8 cellular contexts compared by ENCODE assay signal in genomic region chr12:117236456-117237001, GRCh38. TPM values are rescaled to one million over a fixed set of nuclear protein-coding genes. Genes with fewer than 3 reads are reported as not detected.
DNase-seq lines count a peak whose midpoint lies in the region; ATAC-seq and TF ChIP-seq lines count a peak whose summit lies in the region.

No MANE protein-coding gene starts in this region.

- H3K9me3 ChIP-seq in colonic mucosa = no peaks in the 10 kb centered on the region
- H3K9me3 ChIP-seq in right lobe of liver = no peaks in the 10 kb centered on the region

- no peak overlapping the region for H3K9ac ChIP-seq in colonic mucosa (ENCODE audit: low read depth in 2 of 2, low read length in 2 of 2)

- H3K4me1 Mint-ChIP-seq in activated CD4-positive, alpha-beta T cell treated with anti-CD3 and anti-CD28 coated beads for 36 hours = no peaks in the 10 kb centered on the region

- H3K27ac ChIP-seq in colonic mucosa (no peak overlapping the region), right lobe of liver (no peak overlapping the region)

- DNase-seq in AG04449 (ENCODE audit: low read depth, low spot score) (no peak), NCI-H226 (peak; percentile 9), colonic mucosa (peak; percentile 85), right lobe of liver (peak; percentile 82 to 84 (median 83))
- peak; percentile 93 for DNase-seq in activated CD4-positive, alpha-beta T cell treated with anti-CD3 and anti-CD28 coated beads for 36 hours
- DNase-seq in stimulated activated CD4-positive, alpha-beta T cell treated with anti-CD3 and anti-CD28 coated beads, TNF-alpha, amount 100 ng/mL, for 1 hour (ENCODE audit: low read depth in 3 of 3, low spot score in 1 of 3) = peak; percentile 7 to 64 (median 31)

- 5% methylated on average over 11 of the region's 13 CpGs for WGBS in right lobe of liver (ENCODE audit: insufficient coverage, low coverage, low lambda C conversion rate, missing lambda C conversion rate)

- no peaks in the 10 kb centered on the region for H3K27me3 ChIP-seq in colonic mucosa
- no peaks in the 10 kb centered on the region for H3K27me3 ChIP-seq in right lobe of liver

- intact Hi-C loops in activated CD4-positive, alpha-beta T cell treated with anti-CD3 and anti-CD28 coated beads for 36 hours (cut with DNase I, micrococcal nuclease) = loop anchor here (1.0 to 5.0 kb wide), 5 partner anchors 121 to 616 kb away; no protein-coding TSS in a partner anchor
- intact Hi-C loops in colonic mucosa (cut with DNase I) (loop anchor here (5.0 to 10.0 kb wide), 3 partner anchors 128 to 601 kb away; partner anchors contain the start of gene NOS1), right lobe of liver (cut with DNase I) (loop anchor here (5.0 to 10.0 kb wide), 2 partner anchors 606 to 608 kb away; no protein-coding TSS in a partner anchor)

- TF ChIP-seq POLR2A in right lobe of liver (IDR thresholded peaks at IDR 0.05) = no peak

- ATAC-seq in GM19395 (IDR thresholded peaks at IDR 0.05; ENCODE audit: unreplicated experiment) = peak; percentile 67
- ATAC-seq in activated CD4-positive, alpha-beta T cell treated with anti-CD3 and anti-CD28 coated beads for 36 hours = peak; percentile 66
- peak; percentile 66 to 80 (median 70) for ATAC-seq in right lobe of liver
- no peak for ATAC-seq in HG03045 (IDR thresholded peaks at IDR 0.05; ENCODE audit: unreplicated experiment)

- no peak overlapping the region for H3K4me3 ChIP-seq in AG04449 (ENCODE audit: low read depth, low read length)
- H3K4me3 ChIP-seq in colonic mucosa = no peak overlapping the region
- no peak overlapping the region for H3K4me3 ChIP-seq in right lobe of liver

- POLR2A ChIA-PET in AG04449 (lab: Yijun Ruan, JAX) = no interaction called here
- POLR2A ChIA-PET in activated CD4-positive, alpha-beta T cell treated with anti-CD3 and anti-CD28 coated beads for 36 hours (lab: Charles Lee) = no interaction called here

- H3K9me3 Mint-ChIP-seq in activated CD4-positive, alpha-beta T cell treated with anti-CD3 and anti-CD28 coated beads for 36 hours (ENCODE audit: low read depth) = no peaks in the 10 kb centered on the region

- no peaks in the 10 kb centered on the region for H3K36me3 Mint-ChIP-seq in activated CD4-positive, alpha-beta T cell treated with anti-CD3 and anti-CD28 coated beads for 36 hours (ENCODE audit: low read depth)

- peaks cover 14% of the 10 kb centered on the region for H3K27me3 Mint-ChIP-seq in activated CD4-positive, alpha-beta T cell treated with anti-CD3 and anti-CD28 coated beads for 36 hours

- H3K4me1 ChIP-seq in colonic mucosa (no peaks in the 10 kb centered on the region), right lobe of liver (no peaks in the 10 kb centered on the region)

- H3K36me3 ChIP-seq in colonic mucosa (no peaks in the 10 kb centered on the region), right lobe of liver (no peaks in the 10 kb centered on the region)

- TF ChIP-seq CTCF in AG04449 (IDR thresholded peaks at IDR 0.05; ENCODE audit: insufficient read depth, low read length, missing control alignments) = peak; percentile 64
- TF ChIP-seq CTCF in colonic mucosa (IDR thresholded peaks at IDR 0.05) = peak; percentile 68
- TF ChIP-seq CTCF in right lobe of liver (IDR thresholded peaks at IDR 0.05) = peak; percentile 56 to 85 (median 81)

- no peak overlapping the region for H3K4me3 Mint-ChIP-seq in activated CD4-positive, alpha-beta T cell treated with anti-CD3 and anti-CD28 coated beads for 36 hours

- CTCF ChIA-PET in AG04449 (lab: Yijun Ruan, JAX) = interaction anchor here (0.7 to 11.6 kb wide), 32 partner anchors 8 to 641 kb away, joined by 3 to 276 read pairs (median 4); no protein-coding TSS in a partner anchor
- CTCF ChIA-PET in activated CD4-positive, alpha-beta T cell treated with anti-CD3 and anti-CD28 coated beads for 36 hours (lab: Charles Lee) = interaction anchor here (0.6 to 3.9 kb wide), 16 partner anchors 8 to 1628 kb away, joined by 3 to 31 read pairs (median 4); no protein-coding TSS in a partner anchor

- no peak overlapping the region for H3K27ac Mint-ChIP-seq in activated CD4-positive, alpha-beta T cell treated with anti-CD3 and anti-CD28 coated beads for 36 hours

RNA-seq across cellular contexts. Expression of gene FBXO21, which starts 46.3 kb away (rescaled TPM):
- total RNA-seq in activated CD4-positive, alpha-beta T cell treated with anti-CD3 and anti-CD28 coated beads for 36 hours = 10 to 100 TPM; 22.8 to 28.2 TPM
- total RNA-seq in colonic mucosa (10 to 100 TPM; 34.5 to 34.7 TPM), right lobe of liver (10 to 100 TPM; 12.8 to 28.7 (median 20.1) TPM)
